In genomic region chr17:76076765-76077581, GRCh38 we compare ENCODE assay signal across 8 cellular contexts. TPM values are rescaled to one million over a fixed set of nuclear protein-coding genes. Genes with fewer than 3 reads are reported as not detected.
DNase-seq lines count a peak whose midpoint lies in the region; ATAC-seq and TF ChIP-seq lines count a peak whose summit lies in the region.

No MANE protein-coding gene starts in this region.

- in situ Hi-C loops in gastrocnemius medialis (cut with MboI; ENCODE audit: low sequenced_read_pairs in 4 of 4): no loop called here

- peak overlapping the region; percentile 41 for H3K4me3 ChIP-seq in coronary artery
- H3K4me3 ChIP-seq in neural progenitor cell: peak overlapping the region; percentile 52
- H3K4me3 ChIP-seq in gastrocnemius medialis: no peak overlapping the region

- H2AFZ ChIP-seq in neural progenitor cell (replicated peaks): no peak overlapping the region

- ATAC-seq in gastrocnemius medialis (no peak), HG03135 (IDR thresholded peaks at IDR 0.05; ENCODE audit: unreplicated experiment) (no peak), GM18870 (IDR thresholded peaks at IDR 0.05; ENCODE audit: unreplicated experiment) (no peak)

- H3K4me1 Mint-ChIP-seq in neural progenitor cell: peaks cover 21% of the 10 kb centered on the region

- peaks cover 67% of the 10 kb centered on the region for H3K27me3 Mint-ChIP-seq in neural progenitor cell (ENCODE audit: insufficient read depth, low read depth)

- intact Hi-C loops in gastrocnemius medialis (cut with DNase I; ENCODE audit: low total_unique reads): no loop called here

- H3K27me3 ChIP-seq in neural progenitor cell (peaks cover 80% of the 10 kb centered on the region), gastrocnemius medialis (peaks cover 59 to 63% (median 60%) of the 10 kb centered on the region in 3 donors)

- no peaks in the 10 kb centered on the region for H3K36me3 ChIP-seq in ES-I3 (ENCODE audit: insufficient read depth, low read length)
- H3K36me3 ChIP-seq in neural progenitor cell: no peaks in the 10 kb centered on the region
- H3K36me3 ChIP-seq in gastrocnemius medialis: no peaks in the 10 kb centered on the region

- peaks cover 2% of the 10 kb centered on the region for H3K79me2 ChIP-seq in neural progenitor cell (ENCODE audit: low read depth)

- H4K20me1 ChIP-seq in neural progenitor cell (ENCODE audit: low read depth): peaks cover 44% of the 10 kb centered on the region

- no peaks in the 10 kb centered on the region for H3K36me3 Mint-ChIP-seq in neural progenitor cell

- H3K9me3 Mint-ChIP-seq in neural progenitor cell: no peaks in the 10 kb centered on the region

- DNase-seq in T-helper 2 cell: peak in 3 of 5 experiments; percentile 48 to 79 (median 53)
- no peak for DNase-seq in coronary artery (ENCODE audit: low spot score)
- peak; percentile 54 for DNase-seq in neural progenitor cell (ENCODE audit: low spot score)
- DNase-seq in NAMALWA (ENCODE audit: low spot score): no peak
- DNase-seq in gastrocnemius medialis: no peak

- H3K4me3 Mint-ChIP-seq in neural progenitor cell: peak overlapping the region; percentile 66

- TF ChIP-seq CTCF in coronary artery (IDR thresholded peaks at IDR 0.05): no peak
- no peak for TF ChIP-seq CTCF in neural progenitor cell (IDR thresholded peaks at IDR 0.05)
- no peak for TF ChIP-seq CTCF in gastrocnemius medialis (IDR thresholded peaks at IDR 0.05 in 4 of 5, conservative IDR thresholded peaks at IDR 0.05 in 1 of 5)

- no peak overlapping the region for H3K27ac Mint-ChIP-seq in neural progenitor cell

- H3K9me3 ChIP-seq in ES-I3 (ENCODE audit: control insufficient read depth, insufficient read depth, low read length) (no peaks in the 10 kb centered on the region), neural progenitor cell (ENCODE audit: low read depth) (no peaks in the 10 kb centered on the region), gastrocnemius medialis (no peaks in the 10 kb centered on the region)

- peak overlapping the region; percentile 13; the same call in 1 of the 2 replicates for H3K9ac ChIP-seq in ES-I3 (ENCODE audit: low read depth, low read length)
- no peak overlapping the region for H3K9ac ChIP-seq in neural progenitor cell

- H3K27ac ChIP-seq in coronary artery (no peak overlapping the region), neural progenitor cell (no peak overlapping the region), gastrocnemius medialis (no peak overlapping the region)

- peaks cover 35% of the 10 kb centered on the region for H3F3A ChIP-seq in neural progenitor cell (ENCODE audit: low read depth)

- TF ChIP-seq POLR2A in gastrocnemius medialis (IDR thresholded peaks at IDR 0.05): no peak

- H3K4me2 ChIP-seq in neural progenitor cell: peak overlapping the region; percentile 91

- H3K4me1 ChIP-seq in ES-I3 (ENCODE audit: insufficient read depth, low read length) (peaks cover 16% of the 10 kb centered on the region; the same call in 1 of the 2 replicates), neural progenitor cell (peaks cover 44% of the 10 kb centered on the region), gastrocnemius medialis (peaks cover 16 to 24% of the 10 kb centered on the region in 2 donors)

RNA-seq across cellular contexts. Expression of gene ZACN, which starts 2.0 kb away (rescaled TPM):
- total RNA-seq in neural progenitor cell (ENCODE audit: low replicate concordance): not detected in 2 replicates
- total RNA-seq in gastrocnemius medialis: not detected

RNA-seq across cellular contexts. Expression of gene GALR2, which starts 2.4 kb away (rescaled TPM):
- total RNA-seq in neural progenitor cell (ENCODE audit: low replicate concordance) (not detected in 2 replicates), gastrocnemius medialis (under 1 TPM in 1 of 4 donors, not detected in 3; 0.18 TPM)

RNA-seq across cellular contexts. Expression of gene SRP68, which starts 4.7 kb away (rescaled TPM):
- total RNA-seq in neural progenitor cell (ENCODE audit: low replicate concordance): 31.7 and 32.8 TPM in 2 replicates
- 10 to 100 TPM; 33.0 to 76.7 (median 66.7) TPM for total RNA-seq in gastrocnemius medialis

RNA-seq across cellular contexts. Expression of gene EXOC7, which starts 26.6 kb away (rescaled TPM):
- total RNA-seq in neural progenitor cell (ENCODE audit: low replicate concordance): 64.3 and 72.8 TPM in 2 replicates
- total RNA-seq in gastrocnemius medialis: 10 to 100 TPM; 49.5 to 70.7 (median 53.9) TPM

RNA-seq across cellular contexts. Expression of gene EVPL, which starts 49.9 kb away (rescaled TPM):
- total RNA-seq in neural progenitor cell (ENCODE audit: low replicate concordance) (not detected in 2 replicates), gastrocnemius medialis (under 1 TPM in 2 of 4 donors, not detected in 2; 0.02 to 0.07 TPM)

Comparison
In these comparisons a context has a peak if more than half of its experiments do, and no peak if none do; other contexts are left out.
1. DNase-seq: peak in T-helper 2 cell (3 of 5) and neural progenitor cell (single experiment); none in coronary artery (single experiment), NAMALWA (single experiment) and gastrocnemius medialis (0 of 2).
2. H3K4me3 ChIP-seq: peak in coronary artery (single experiment) and neural progenitor cell (single experiment); none in gastrocnemius medialis (0 of 4).